Comparison of ENCODE assay signal across 2 cellular contexts in genomic region chr22:37560682-37561208, GRCh38.
TF ChIP-seq lines count a peak whose summit lies in the region.

No MANE protein-coding gene starts in this region.

TF ChIP-seq in A549, 52 proteins besides CTCF, POLR2A, EP300 and RAD21:
- TF ChIP-seq TFCP2L1 (CRISPR knock-in tag; IDR thresholded peaks at IDR 0.05), result no peak
- TF ChIP-seq HOXA7 (CRISPR knock-in tag; IDR thresholded peaks at IDR 0.05), result no peak
- no peak for TF ChIP-seq EHMT2 (IDR thresholded peaks at IDR 0.05; ENCODE audit: low read depth)
- TF ChIP-seq MAX (IDR thresholded peaks at IDR 0.05), result 0 out of 2 replicates have a peak, but pooled peaks have one; percentile 27
- TF ChIP-seq PHF8 (IDR thresholded peaks at IDR 0.05; ENCODE audit: borderline replicate concordance, low read depth), result peak; percentile 24; the same call in 1 of the 2 replicates
- TF ChIP-seq JUN (IDR thresholded peaks at IDR 0.05), result peak in 1 of 2 experiments; percentile 56; a peak in 2 of 5 replicates
- TF ChIP-seq RARB (CRISPR knock-in tag; IDR thresholded peaks at IDR 0.05), result no peak

TF ChIP-seq in H1, 55 proteins besides CTCF, POLR2A, EP300 and RAD21:
- no peak for TF ChIP-seq CHD7 (IDR thresholded peaks at IDR 0.05; ENCODE audit: insufficient replicate concordance, low read length)
- TF ChIP-seq TEAD4 (IDR thresholded peaks at IDR 0.05; ENCODE audit: low read depth, low read length), result peak; percentile 77
- peak; percentile 20; the same call in 1 of the 2 replicates for TF ChIP-seq MAX (IDR thresholded peaks at IDR 0.05)
- 0 out of 2 replicates have a peak, but pooled peaks have one; percentile 10 for TF ChIP-seq E2F6 (IDR thresholded peaks at IDR 0.05)
